20 cellular contexts compared by ENCODE assay signal in genomic region chr20:50101900-50102299, GRCh38. TPM values are rescaled to one million over a fixed set of nuclear protein-coding genes. Genes with fewer than 3 reads are reported as not detected.
DNase-seq lines count a peak whose midpoint lies in the region; ATAC-seq, FAIRE-seq and TF ChIP-seq lines count a peak whose summit lies in the region.
"Had no signal": no experiment of that assay in that cellular context is flagged by ENCODE, and none has a peak within 500 bp of the region (broad histone marks: within the 10 kb centered on the region; RNA-seq: fewer than 3 reads in every experiment).

No MANE protein-coding gene starts in this region.

- H3K36me3 Mint-ChIP-seq in T-cell, result peaks cover 19% of the 10 kb centered on the region
- H3K36me3 Mint-ChIP-seq in stimulated activated memory B cell treated with anti-CD40 and anti-IgM and Interleukin-4, amounts not matched to agents 10 μg/mL and 1 μg/mL and 100 μg/mL, for 72 hours, result peaks cover 21% of the 10 kb centered on the region

- CTCF ChIA-PET in T-cell (lab: Charles Lee), result interaction anchor here in 1 of 2 donors (1.4 kb wide), 1 partner anchor 11 kb away, joined by 4 read pairs; the partner anchor contains the start of gene UBE2V1

- H3K4me3 ChIP-seq in heart right ventricle (no peak overlapping the region), right cardiac atrium (ENCODE audit: low read length) (no peak overlapping the region)
- H3K4me3 ChIP-seq: colonic mucosa, ovary, uterus had no signal

- H3K9me3 ChIP-seq in heart right ventricle, result no peaks in the 10 kb centered on the region
- H3K9me3 ChIP-seq in right cardiac atrium (ENCODE audit: control insufficient read depth, low read length), result no peaks in the 10 kb centered on the region
- H3K9me3 ChIP-seq: colonic mucosa, ovary, uterus had no signal

- H3K36me3 ChIP-seq in heart right ventricle, result peaks cover 0 to 16% (median 0%) of the 10 kb centered on the region in 9 donors
- H3K36me3 ChIP-seq: colonic mucosa, ovary, uterus had no signal

- peak overlapping the region in 7 of 10 donors; percentile 16 to 77 (median 40) for H3K27ac ChIP-seq in heart right ventricle
- peak overlapping the region; percentile 52 for H3K27ac ChIP-seq in right cardiac atrium (ENCODE audit: low read length)
- H3K27ac ChIP-seq: colonic mucosa, ovary, uterus had no signal

- H3K27me3 Mint-ChIP-seq in T-cell, result no peaks in the 10 kb centered on the region
- no peaks in the 10 kb centered on the region for H3K27me3 Mint-ChIP-seq in stimulated activated memory B cell treated with anti-CD40 and anti-IgM and Interleukin-4, amounts not matched to agents 10 μg/mL and 1 μg/mL and 100 μg/mL, for 72 hours

- 47% methylated on average over 4 of the region's 4 CpGs for WGBS in heart right ventricle, 2 donors
- 52% methylated on average over 4 of the region's 4 CpGs for WGBS in right cardiac atrium

- H3K9me3 Mint-ChIP-seq in T-cell, result no peaks in the 10 kb centered on the region
- peaks cover 2% of the 10 kb centered on the region for H3K9me3 Mint-ChIP-seq in stimulated activated memory B cell treated with anti-CD40 and anti-IgM and Interleukin-4, amounts not matched to agents 10 μg/mL and 1 μg/mL and 100 μg/mL, for 72 hours
- H3K9me3 Mint-ChIP-seq: activated T-helper 1 cell treated with anti-CD3 and anti-CD28 coated beads, Interleukin-12 subunit alpha, Interleukin-12 subunit beta, Interleukin-2, Interleukin-4 antibody, amounts not matched to agents 30 ng/mL and 10 ng/mL and 1 ng/mL, durations not matched to agents 14 hours and 24 hours and 36 hours; T-helper 2 cell treated with Interferon-gamma antibody and Interleukin-4, amounts not matched to agents 5 μg/mL and 100 μg/mL, for 36 hours had no signal

- H3K27ac Mint-ChIP-seq in T-cell, result peak overlapping the region; percentile 4 to 18
- H3K27ac Mint-ChIP-seq in stimulated activated memory B cell treated with anti-CD40 and anti-IgM and Interleukin-4, amounts not matched to agents 10 μg/mL and 1 μg/mL and 100 μg/mL, for 72 hours, result peak overlapping the region; percentile 31
- H3K27ac Mint-ChIP-seq: activated T-helper 1 cell treated with anti-CD3 and anti-CD28 coated beads, Interleukin-12 subunit alpha, Interleukin-12 subunit beta, Interleukin-2, Interleukin-4 antibody, amounts not matched to agents 30 ng/mL and 10 ng/mL and 1 ng/mL, durations not matched to agents 14 hours and 24 hours and 36 hours; T-helper 2 cell treated with Interferon-gamma antibody and Interleukin-4, amounts not matched to agents 5 μg/mL and 100 μg/mL, for 36 hours had no signal

- POLR2A ChIA-PET in T-cell (lab: Charles Lee), result interaction anchor here in 1 of 2 donors (0.6 kb wide), 1 partner anchor 31 kb away, joined by 5 read pairs; no protein-coding TSS in a partner anchor

- TF ChIP-seq POLR2A in GM12892 (IDR thresholded peaks at IDR 0.05; ENCODE audit: low read depth, low read length), result no peak

- DNase-seq in heart right ventricle (no peak), Right ventricle myocardium inferior (ENCODE audit: missing footprints) (no peak), T-cell (no peak), right cardiac atrium (no peak), GM12892 (ENCODE audit: insufficient read length) (no peak)
- DNase-seq: activated CD4-positive, alpha-beta T cell treated with anti-CD3 and anti-CD28 coated beads, Interleukin-2, amount 50 U/mL, for 1 hour; colonic mucosa; GF-D8; NCI-H2081 treated with DMSO at 0.1 percent for 48 hours; NCI-H82; ovary; stimulated activated naive CD8-positive, alpha-beta T cell treated with anti-CD3 and anti-CD28 coated beads, Interleukin-15, Interleukin-2, amounts not matched to agents 100 U/mL and 50 U/mL, for 24 hours; uterus had no signal

- H3K4me3 Mint-ChIP-seq in T-cell, result no peak overlapping the region
- no peak overlapping the region for H3K4me3 Mint-ChIP-seq in stimulated activated memory B cell treated with anti-CD40 and anti-IgM and Interleukin-4, amounts not matched to agents 10 μg/mL and 1 μg/mL and 100 μg/mL, for 72 hours
- H3K4me3 Mint-ChIP-seq: activated T-helper 1 cell treated with anti-CD3 and anti-CD28 coated beads, Interleukin-12 subunit alpha, Interleukin-12 subunit beta, Interleukin-2, Interleukin-4 antibody, amounts not matched to agents 30 ng/mL and 10 ng/mL and 1 ng/mL, durations not matched to agents 14 hours and 24 hours and 36 hours; T-helper 2 cell treated with Interferon-gamma antibody and Interleukin-4, amounts not matched to agents 5 μg/mL and 100 μg/mL, for 36 hours had no signal

- H3K4me1 ChIP-seq in heart right ventricle (peaks cover 5 to 88% (median 69%) of the 10 kb centered on the region in 9 donors), right cardiac atrium (ENCODE audit: control insufficient read depth, insufficient read depth, low read length) (peaks cover 11% of the 10 kb centered on the region)
- H3K4me1 ChIP-seq: colonic mucosa had no signal

- TF ChIP-seq CTCF in heart right ventricle (IDR thresholded peaks at IDR 0.05), result no peak

- H3K4me1 Mint-ChIP-seq in T-cell, result peaks cover 62 to 71% (median 68%) of the 10 kb centered on the region in 3 donors
- H3K4me1 Mint-ChIP-seq in stimulated activated memory B cell treated with anti-CD40 and anti-IgM and Interleukin-4, amounts not matched to agents 10 μg/mL and 1 μg/mL and 100 μg/mL, for 72 hours, result peaks cover 64% of the 10 kb centered on the region

- intact Hi-C loops in heart right ventricle (cut with DNase I) (no loop called here), Right ventricle myocardium inferior (cut with DNase I) (no loop called here), right cardiac atrium (cut with DNase I) (no loop called here)

- no peak for FAIRE-seq in GM12892 (lab: Jason Lieb, UNC)
- FAIRE-seq: D721Med, keratinocyte had no signal

- ATAC-seq in heart right ventricle (peak in 1 of 8 donors; percentile 8), Right ventricle myocardium inferior (no peak), T-cell (replicated peaks in 1 of 4) (no peak), right cardiac atrium (no peak), GM18519 (IDR thresholded peaks at IDR 0.05; ENCODE audit: low FRiP score, unreplicated experiment) (no peak), GM18520 (IDR thresholded peaks at IDR 0.05; ENCODE audit: unreplicated experiment) (no peak)
- no peak for ATAC-seq in stimulated activated memory B cell treated with anti-CD40 and anti-IgM and Interleukin-4, amounts not matched to agents 10 μg/mL and 1 μg/mL and 100 μg/mL, for 72 hours
- ATAC-seq: stimulated activated naive CD8-positive, alpha-beta T cell treated with anti-CD3 and anti-CD28 coated beads, Interleukin-15, Interleukin-2, amounts not matched to agents 100 U/mL and 50 U/mL, for 24 hours had no signal

- no peaks in the 10 kb centered on the region for H3K27me3 ChIP-seq in heart right ventricle
- no peaks in the 10 kb centered on the region for H3K27me3 ChIP-seq in right cardiac atrium (ENCODE audit: control insufficient read depth, insufficient read depth)
- H3K27me3 ChIP-seq: colonic mucosa, ovary, uterus had no signal

RNA-seq across cellular contexts. Expression of gene UBE2V1, which starts 11.1 kb away (rescaled TPM):
- total RNA-seq in heart right ventricle (100 to 1,000 TPM in 2 of 10 donors, 10 to 100 TPM in 8; 72.6 to 113 (median 90.2) TPM), Right ventricle myocardium inferior (74.3 TPM), T-cell (100 to 1,000 TPM; 107 to 194 (median 116) TPM), right cardiac atrium (100 to 1,000 TPM in 1 of 4 donors, 10 to 100 TPM in 3; 86.8 to 120 (median 91.9) TPM)
- polyA plus RNA-seq in heart right ventricle (10 to 100 TPM; 61.9 to 80.0 TPM), right cardiac atrium (86.0 TPM)
- 120 TPM for polyA plus RNA-seq in GM12892 (2012; ENCODE audit: missing spikeins)

RNA-seq across cellular contexts. Expression of gene PEDS1, which starts 51.6 kb away (rescaled TPM):
- total RNA-seq in heart right ventricle (10 to 100 TPM; 12.2 to 36.2 (median 19.4) TPM), Right ventricle myocardium inferior (31.2 TPM), T-cell (10 to 100 TPM; 17.6 to 20.0 (median 18.3) TPM), right cardiac atrium (10 to 100 TPM; 19.3 to 25.2 (median 21.6) TPM)
- polyA plus RNA-seq in heart right ventricle (10 to 100 TPM; 31.1 to 40.2 TPM), right cardiac atrium (26.8 TPM)
- 10.3 TPM for polyA plus RNA-seq in GM12892 (2012; ENCODE audit: missing spikeins)
